In genomic region chr11:12525466-12526055, GRCh38 we compare ENCODE assay signal across 23 cellular contexts.
DNase-seq lines count a peak whose midpoint lies in the region; ATAC-seq and TF ChIP-seq lines count a peak whose summit lies in the region.
"Had no signal": no experiment of that assay in that cellular context is flagged by ENCODE, and none has a peak within 500 bp of the region (broad histone marks: within the 10 kb centered on the region; RNA-seq: fewer than 3 reads in every experiment).

No MANE protein-coding gene starts in this region.

- no peak overlapping the region for H2AFZ ChIP-seq in trophoblast cell (ENCODE audit: insufficient read depth, low read length, poor library complexity)

- H3K27ac ChIP-seq in foreskin keratinocyte (no peak overlapping the region), trophoblast cell (ENCODE audit: low read depth, low read length) (peak overlapping the region; percentile 91), thoracic aorta (peak overlapping the region; percentile 7 to 12)
- H3K27ac ChIP-seq: HL-60 had no signal

- no peaks in the 10 kb centered on the region for H3K9me3 Mint-ChIP-seq in activated CD4-positive, alpha-beta memory T cell treated with anti-CD3 and anti-CD28 coated beads, Interleukin-2, amount 10 ng/mL, durations not matched to agents 7 days and 5 days
- H3K9me3 Mint-ChIP-seq: CD14-positive monocyte had no signal

- H3K27me3 Mint-ChIP-seq in activated CD4-positive, alpha-beta memory T cell treated with anti-CD3 and anti-CD28 coated beads, Interleukin-2, amount 10 ng/mL, durations not matched to agents 7 days and 5 days = no peaks in the 10 kb centered on the region
- H3K27me3 Mint-ChIP-seq: B cell had no signal

- H3K18ac ChIP-seq in trophoblast cell (ENCODE audit: low read length) = peak overlapping the region; percentile 58

- no peak overlapping the region for H4K12ac ChIP-seq in trophoblast cell (ENCODE audit: low read depth, low read length)

- H3K27ac Mint-ChIP-seq in activated CD4-positive, alpha-beta memory T cell treated with anti-CD3 and anti-CD28 coated beads, Interleukin-2, amount 10 ng/mL, durations not matched to agents 7 days and 5 days = no peak overlapping the region
- H3K27ac Mint-ChIP-seq: B cell had no signal

- H3K36me3 ChIP-seq in trophoblast cell (ENCODE audit: control insufficient read depth in 1 of 2, insufficient read depth in 2 of 2, low read length in 2 of 2) = peaks cover 14 to 21% of the 10 kb centered on the region in 2 experiments
- H3K36me3 ChIP-seq in thoracic aorta = peaks cover 11% of the 10 kb centered on the region

- H3K4me1 Mint-ChIP-seq in activated CD4-positive, alpha-beta memory T cell treated with anti-CD3 and anti-CD28 coated beads, Interleukin-2, amount 10 ng/mL, durations not matched to agents 7 days and 5 days = no peaks in the 10 kb centered on the region
- H3K4me1 Mint-ChIP-seq: B cell, CD14-positive monocyte had no signal

- H3K4me3 Mint-ChIP-seq in activated CD4-positive, alpha-beta memory T cell treated with anti-CD3 and anti-CD28 coated beads, Interleukin-2, amount 10 ng/mL, durations not matched to agents 7 days and 5 days = no peak overlapping the region
- H3K4me3 Mint-ChIP-seq: B cell, CD14-positive monocyte had no signal

- H3K27me3 ChIP-seq in foreskin keratinocyte (no peaks in the 10 kb centered on the region), trophoblast cell (ENCODE audit: insufficient read depth, low read length) (no peaks in the 10 kb centered on the region), thoracic aorta (replicated peaks; ENCODE audit: insufficient read depth) (no peaks in the 10 kb centered on the region)

- H3K9ac ChIP-seq in trophoblast cell (ENCODE audit: low read length) = no peak overlapping the region

- no peak overlapping the region for H3K4me2 ChIP-seq in trophoblast cell (ENCODE audit: low read length)

- peaks cover 23% of the 10 kb centered on the region for H3K79me1 ChIP-seq in trophoblast cell (ENCODE audit: low read length)

- H3K36me3 Mint-ChIP-seq in activated CD4-positive, alpha-beta memory T cell treated with anti-CD3 and anti-CD28 coated beads, Interleukin-2, amount 10 ng/mL, durations not matched to agents 7 days and 5 days (ENCODE audit: low read depth) = no peaks in the 10 kb centered on the region
- H3K36me3 Mint-ChIP-seq: CD14-positive monocyte had no signal

- ATAC-seq in foreskin keratinocyte (peak; percentile 42), thoracic aorta (ENCODE audit: insufficient number of reproducible peaks, low FRiP score, low read depth) (no peak), GM21528 (IDR thresholded peaks at IDR 0.05; ENCODE audit: low FRiP score, unreplicated experiment) (no peak)
- ATAC-seq: HepG2 had no signal

- H2BK5ac ChIP-seq in trophoblast cell (ENCODE audit: low read depth, low read length, poor library complexity) = peak overlapping the region; percentile 46

- TF ChIP-seq CTCF in foreskin keratinocyte (conservative IDR thresholded peaks at IDR 0.05) (no peak), thoracic aorta (IDR thresholded peaks at IDR 0.05) (no peak)

- CTCF ChIA-PET in activated CD4-positive, alpha-beta memory T cell treated with anti-CD3 and anti-CD28 coated beads, Interleukin-2, amount 10 ng/mL, durations not matched to agents 7 days and 5 days (lab: Charles Lee) = interaction anchor here (1.0 kb wide), 1 partner anchor 364 kb away, joined by 3 read pairs; no protein-coding TSS in a partner anchor

- H3K4me3 ChIP-seq in trophoblast cell (ENCODE audit: low read depth, low read length) = no peak overlapping the region
- no peak overlapping the region for H3K4me3 ChIP-seq in thoracic aorta

- peaks cover 4% of the 10 kb centered on the region for H3K79me2 ChIP-seq in trophoblast cell (ENCODE audit: control insufficient read depth, insufficient read depth, low read length, poor library complexity)

- peak overlapping the region; percentile 68 for H2BK12ac ChIP-seq in trophoblast cell (ENCODE audit: low read length)

- H3K4ac ChIP-seq in trophoblast cell (ENCODE audit: low read depth, low read length) = no peak overlapping the region

- H3K4me1 ChIP-seq in foreskin keratinocyte (no peaks in the 10 kb centered on the region), trophoblast cell (ENCODE audit: control insufficient read depth in 1 of 2, insufficient read depth in 2 of 2, low read length in 2 of 2) (peaks cover 26 to 30% of the 10 kb centered on the region in 2 experiments), thoracic aorta (ENCODE audit: control insufficient read depth in 1 of 2, low read depth in 2 of 2) (peaks cover 3 to 7% of the 10 kb centered on the region in 2 donors)

- H2AK5ac ChIP-seq in trophoblast cell (ENCODE audit: low read length) = peak overlapping the region; percentile 63

- no CpG with 5 or more reads among the region's 1 CpG for WGBS in trophoblast cell (ENCODE audit: extremely low coverage, insufficient coverage, insufficient read length)

- POLR2A ChIA-PET in activated CD4-positive, alpha-beta memory T cell treated with anti-CD3 and anti-CD28 coated beads, Interleukin-2, amount 10 ng/mL, durations not matched to agents 7 days and 5 days (lab: Charles Lee) = no interaction called here

- peak overlapping the region; percentile 60 for H4K8ac ChIP-seq in trophoblast cell (ENCODE audit: low read depth, low read length)

- H3K23ac ChIP-seq in trophoblast cell (ENCODE audit: low read length) = no peak overlapping the region

- peak overlapping the region; percentile 56 for H3K14ac ChIP-seq in trophoblast cell (ENCODE audit: low read length)

- H3K9me3 ChIP-seq in trophoblast cell (ENCODE audit: insufficient read depth, low read depth, low read length) = no peaks in the 10 kb centered on the region
- H3K9me3 ChIP-seq in thoracic aorta = no peaks in the 10 kb centered on the region

- peak; percentile 80 for DNase-seq in ELF-1 (ENCODE audit: low read depth, low spot score)
- no peak for DNase-seq in foreskin keratinocyte
- DNase-seq in trophoblast cell = peak; percentile 78 to 79
- DNase-seq in thoracic aorta (ENCODE audit: low spot score) = no peak
- DNase-seq in DMS53 treated with DMSO at 0.1 percent for 48 hours (lab: John Stamatoyannopoulos, UW; ENCODE audit: unreplicated experiment) = no peak
- no peak for DNase-seq in activated CD4-positive, alpha-beta memory T cell treated with anti-CD3 and anti-CD28 coated beads, Interleukin-2, amount 10 ng/mL, durations not matched to agents 7 days and 5 days
- DNase-seq: GF-D8; H7; KBM-7; NCI-H1092 treated with DMSO at 0.1 percent for 48 hours; NCI-H146; NCI-H2029 treated with DMSO at 0.1 percent for 48 hours; NCI-H2171; NCI-H345; NCI-H524; NCI-H774; NK-92 treated with Interleukin-12 subunit alpha and Interleukin-12 subunit beta, amount 100 ng/mL, for 24 hours; SIG-M5 had no signal

- peak overlapping the region; percentile 40 for H4K91ac ChIP-seq in trophoblast cell (ENCODE audit: low read depth, low read length)

- peak overlapping the region; percentile 41 for H2BK120ac ChIP-seq in trophoblast cell (ENCODE audit: insufficient read depth, low read length, poor library complexity)

Comparison
In these comparisons a context has a peak if more than half of its experiments do, and no peak if none do; other contexts are left out.
1. DNase-seq: peak in ELF-1 (single experiment) and trophoblast cell (2 of 2); none in foreskin keratinocyte (0 of 2), thoracic aorta (single experiment), DMS53 treated with DMSO at 0.1 percent for 48 hours (single experiment) and activated CD4-positive, alpha-beta memory T cell treated with anti-CD3 and anti-CD28 coated beads, Interleukin-2, amount 10 ng/mL, durations not matched to agents 7 days and 5 days (single experiment).